In the genomic region with DNA sequence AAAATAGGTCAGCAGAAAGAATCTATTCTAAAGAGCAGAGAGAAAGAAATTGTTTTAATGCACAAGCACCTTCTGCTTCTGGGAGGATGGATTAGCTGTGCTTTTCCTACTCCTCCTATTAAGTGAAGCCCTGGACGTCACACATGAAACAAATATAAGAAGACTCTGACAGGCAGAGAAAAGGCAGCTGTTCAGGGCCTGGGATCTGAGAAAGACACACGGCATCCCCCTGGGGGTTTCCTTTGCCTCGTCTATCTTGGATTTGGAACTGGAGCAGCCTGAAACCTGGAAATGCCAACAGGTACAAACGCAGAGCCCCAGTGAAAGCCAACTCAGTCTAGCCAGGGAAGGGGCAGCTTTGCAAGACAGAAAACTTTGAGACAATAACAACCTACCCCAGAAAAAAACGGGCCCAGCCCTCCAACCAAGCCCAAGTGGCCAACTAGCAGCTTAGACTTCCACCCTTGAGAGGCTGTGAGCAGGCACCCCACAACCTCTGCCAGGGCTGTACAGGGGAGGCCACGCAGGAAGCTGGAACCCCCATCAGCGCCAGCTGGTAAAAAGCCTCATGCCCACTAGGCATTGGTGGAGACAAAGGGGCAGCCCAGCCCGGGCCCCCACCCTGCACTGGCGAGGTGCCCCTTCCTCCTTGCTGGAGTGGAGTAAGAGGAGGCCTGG, we compare ENCODE assay signal across 1 cellular context.
TF ChIP-seq lines count a peak whose summit lies in the region.

No MANE protein-coding gene starts in this region.

TF ChIP-seq in SK-N-SH treated with all-trans-retinoic acid at 6 μM for 48 hours, 23 proteins besides CTCF, POLR2A, EP300 and RAD21 (continued from another document):
- TF ChIP-seq, protein P1, sequence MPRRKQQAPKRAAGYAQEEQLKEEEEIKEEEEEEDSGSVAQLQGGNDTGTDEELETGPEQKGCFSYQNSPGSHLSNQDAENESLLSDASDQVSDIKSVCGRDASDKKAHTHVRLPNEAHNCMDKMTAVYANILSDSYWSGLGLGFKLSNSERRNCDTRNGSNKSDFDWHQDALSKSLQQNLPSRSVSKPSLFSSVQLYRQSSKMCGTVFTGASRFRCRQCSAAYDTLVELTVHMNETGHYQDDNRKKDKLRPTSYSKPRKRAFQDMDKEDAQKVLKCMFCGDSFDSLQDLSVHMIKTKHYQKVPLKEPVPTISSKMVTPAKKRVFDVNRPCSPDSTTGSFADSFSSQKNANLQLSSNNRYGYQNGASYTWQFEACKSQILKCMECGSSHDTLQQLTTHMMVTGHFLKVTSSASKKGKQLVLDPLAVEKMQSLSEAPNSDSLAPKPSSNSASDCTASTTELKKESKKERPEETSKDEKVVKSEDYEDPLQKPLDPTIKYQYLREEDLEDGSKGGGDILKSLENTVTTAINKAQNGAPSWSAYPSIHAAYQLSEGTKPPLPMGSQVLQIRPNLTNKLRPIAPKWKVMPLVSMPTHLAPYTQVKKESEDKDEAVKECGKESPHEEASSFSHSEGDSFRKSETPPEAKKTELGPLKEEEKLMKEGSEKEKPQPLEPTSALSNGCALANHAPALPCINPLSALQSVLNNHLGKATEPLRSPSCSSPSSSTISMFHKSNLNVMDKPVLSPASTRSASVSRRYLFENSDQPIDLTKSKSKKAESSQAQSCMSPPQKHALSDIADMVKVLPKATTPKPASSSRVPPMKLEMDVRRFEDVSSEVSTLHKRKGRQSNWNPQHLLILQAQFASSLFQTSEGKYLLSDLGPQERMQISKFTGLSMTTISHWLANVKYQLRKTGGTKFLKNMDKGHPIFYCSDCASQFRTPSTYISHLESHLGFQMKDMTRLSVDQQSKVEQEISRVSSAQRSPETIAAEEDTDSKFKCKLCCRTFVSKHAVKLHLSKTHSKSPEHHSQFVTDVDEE (CRISPR knock-in tag; IDR thresholded peaks at IDR 0.05), result no peak
- TF ChIP-seq, protein P2, sequence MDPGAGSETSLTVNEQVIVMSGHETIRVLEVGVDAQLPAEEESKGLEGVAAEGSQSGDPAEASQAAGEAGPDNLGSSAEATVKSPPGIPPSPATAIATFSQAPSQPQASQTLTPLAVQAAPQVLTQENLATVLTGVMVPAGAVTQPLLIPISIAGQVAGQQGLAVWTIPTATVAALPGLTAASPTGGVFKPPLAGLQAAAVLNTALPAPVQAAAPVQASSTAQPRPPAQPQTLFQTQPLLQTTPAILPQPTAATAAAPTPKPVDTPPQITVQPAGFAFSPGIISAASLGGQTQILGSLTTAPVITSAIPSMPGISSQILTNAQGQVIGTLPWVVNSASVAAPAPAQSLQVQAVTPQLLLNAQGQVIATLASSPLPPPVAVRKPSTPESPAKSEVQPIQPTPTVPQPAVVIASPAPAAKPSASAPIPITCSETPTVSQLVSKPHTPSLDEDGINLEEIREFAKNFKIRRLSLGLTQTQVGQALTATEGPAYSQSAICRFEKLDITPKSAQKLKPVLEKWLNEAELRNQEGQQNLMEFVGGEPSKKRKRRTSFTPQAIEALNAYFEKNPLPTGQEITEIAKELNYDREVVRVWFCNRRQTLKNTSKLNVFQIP (CRISPR knock-in tag; IDR thresholded peaks at IDR 0.05; ENCODE audit: borderline replicate concordance, low read depth), result no peak
TF ChIP-seq in SK-N-SH treated with all-trans-retinoic acid at 6 μM for 48 hours: peak in this region for 0.
